28 cellular contexts compared by ENCODE assay signal in the genomic region with DNA sequence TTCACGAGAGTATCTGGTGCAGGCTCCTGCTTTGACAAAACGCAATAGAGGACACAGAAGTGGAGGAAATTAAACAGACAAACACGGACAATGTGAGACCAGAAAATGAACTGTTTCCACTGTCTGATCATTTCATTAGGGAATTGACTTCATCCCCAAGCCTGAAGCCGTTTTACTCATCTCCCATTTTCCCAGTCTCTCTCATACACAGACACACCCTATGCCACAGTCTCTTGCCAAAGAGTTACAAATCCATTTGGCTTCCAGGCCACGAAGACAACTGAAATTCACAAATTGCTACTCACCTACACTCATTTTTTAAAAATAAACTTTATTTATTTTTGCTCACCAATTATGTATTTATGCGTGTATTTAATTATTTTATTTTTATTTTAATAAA.
DNase-seq lines count a peak whose midpoint lies in the region; FAIRE-seq and TF ChIP-seq lines count a peak whose summit lies in the region.
"Had no signal": no experiment of that assay in that cellular context is flagged by ENCODE, and none has a peak within 500 bp of the region (broad histone marks: within the 10 kb centered on the region; RNA-seq: fewer than 3 reads in every experiment).

No MANE protein-coding gene starts in this region.

- H3K27me3 ChIP-seq in H7 (ENCODE audit: control insufficient read depth, insufficient read depth, low read length) = no peaks in the 10 kb centered on the region
- H3K27me3 ChIP-seq: body of pancreas, heart left ventricle, sigmoid colon, SJSA1, transverse colon had no signal

- no peak for TF ChIP-seq CTCF in fibroblast of mammary gland (conservative IDR thresholded peaks at IDR 0.05; ENCODE audit: control insufficient read depth, insufficient read depth, low read depth, low read length)

- H3K36me3 ChIP-seq in H7 (replicated peaks; ENCODE audit: control insufficient read depth, insufficient read depth, low read length) = no peaks in the 10 kb centered on the region
- H3K36me3 ChIP-seq: heart left ventricle, sigmoid colon, SJSA1, transverse colon had no signal

- H3K4me3 ChIP-seq in fibroblast of mammary gland (ENCODE audit: control insufficient read depth, low read depth, low read length) (no peak overlapping the region), skeletal muscle cell (ENCODE audit: low read depth, low read length) (no peak overlapping the region), H7 (ENCODE audit: insufficient read depth, low read depth, low read length) (no peak overlapping the region)
- H3K4me3 ChIP-seq: body of pancreas, dorsolateral prefrontal cortex, GM23338, heart left ventricle, sigmoid colon, SJSA1, transverse colon had no signal

- FAIRE-seq in H54 (lab: Jason Lieb, UNC) = no peak
- FAIRE-seq: keratinocyte, RCC 7860 had no signal

- TF ChIP-seq POLR2A in H54 (IDR thresholded peaks at IDR 0.05; ENCODE audit: low read depth, low read length) = no peak

- peak; percentile 22 for DNase-seq in ELR (ENCODE audit: low read depth)
- DNase-seq in RPMI7951 (ENCODE audit: low read depth) = peak; percentile 33
- peak; percentile 92 for DNase-seq in fibroblast of mammary gland (ENCODE audit: low read depth)
- peak; percentile 36 for DNase-seq in skeletal muscle cell (ENCODE audit: low read depth)
- no peak for DNase-seq in activated effector memory CD4-positive, alpha-beta T cell treated with Interleukin-2 at 50 U/mL for 16 hours
- DNase-seq in H7 = no peak
- DNase-seq in H54 (ENCODE audit: insufficient read length, low spot score) = no peak
- DNase-seq: activated CD4-positive, alpha-beta T cell treated with anti-CD3 and anti-CD28 coated beads, Interleukin-2, amount 50 U/mL, for 48 hours; activated naive CD8-positive, alpha-beta T cell treated with anti-CD3 and anti-CD28 coated beads, Interleukin-2, amount 50 U/mL, for 24 hours; activated T-cell treated with anti-CD3 and anti-CD28 coated beads, Interleukin-2, amount 50 U/mL, for 48 hours; body of pancreas; C1 segment of cervical spinal cord; dorsolateral prefrontal cortex; heart left ventricle; HFFc6; midbrain; naive thymus-derived CD4-positive, alpha-beta T cell; NCI-H1048; NCI-H1694 treated with DMSO at 0.1 percent for 48 hours; NCI-H446; NCI-H748 treated with DMSO at 0.1 percent for 48 hours; sigmoid colon; stimulated activated CD4-positive, alpha-beta T cell treated with anti-CD3 and anti-CD28 coated beads, Interleukin-4, amount 100 ng/mL, for 4 hours; transverse colon had no signal

Comparison
In these comparisons a context has a peak if more than half of its experiments do, and no peak if none do; other contexts are left out.
1. DNase-seq: peak in ELR (single experiment), RPMI7951 (single experiment), fibroblast of mammary gland (single experiment) and skeletal muscle cell (single experiment); none in activated effector memory CD4-positive, alpha-beta T cell treated with Interleukin-2 at 50 U/mL for 16 hours (single experiment), H7 (single experiment) and H54 (single experiment).